In the genomic region with DNA sequence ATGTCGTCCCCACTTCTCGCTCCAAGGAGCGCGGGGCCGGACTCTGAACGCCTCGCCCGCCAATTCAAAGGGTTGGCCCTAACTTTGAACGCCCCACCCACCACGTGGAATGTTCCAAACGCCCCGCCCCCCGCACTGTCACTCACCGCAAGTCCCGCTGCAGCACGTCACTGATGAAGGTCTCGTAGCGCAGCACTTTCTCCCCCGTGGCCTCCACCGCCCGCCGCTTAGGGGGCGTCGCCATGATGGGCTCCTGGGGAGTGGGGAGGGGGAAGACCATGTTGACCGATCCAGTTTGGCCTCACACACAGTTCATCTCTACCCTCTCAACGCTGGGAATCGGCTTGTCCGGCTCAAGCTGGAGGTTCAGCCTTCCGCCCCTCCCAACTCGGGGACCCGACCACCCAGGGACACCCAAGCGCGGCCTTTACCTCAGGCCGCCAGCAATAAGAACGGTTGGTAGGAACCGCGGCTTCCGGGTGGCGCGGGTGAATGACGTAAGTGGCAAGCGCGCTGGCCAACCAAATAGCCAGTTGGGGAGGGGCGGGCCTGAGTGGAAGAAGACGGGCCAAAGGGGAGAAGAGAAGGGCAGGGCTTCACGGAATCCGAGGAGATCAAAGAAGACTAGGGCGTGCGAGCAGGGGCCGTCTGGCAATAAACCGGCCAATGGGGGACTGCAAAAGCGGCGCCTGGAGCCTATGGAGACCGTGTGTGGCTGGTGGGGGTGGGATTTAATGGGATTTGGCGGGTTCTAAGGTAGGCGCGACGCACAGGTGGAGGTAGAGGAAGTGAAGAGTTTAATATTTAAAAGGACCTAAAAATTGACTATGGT, we compare ENCODE assay signal across 8 cellular contexts. TPM values are rescaled to one million over a fixed set of nuclear protein-coding genes. Genes with fewer than 3 reads are reported as not detected.
A peak's percentile ranks its signal among the peaks of the same experiment; 100 is the strongest.
DNase-seq lines count a peak whose midpoint lies in the region; ATAC-seq and TF ChIP-seq lines count a peak whose summit lies in the region.

A gene with protein sequence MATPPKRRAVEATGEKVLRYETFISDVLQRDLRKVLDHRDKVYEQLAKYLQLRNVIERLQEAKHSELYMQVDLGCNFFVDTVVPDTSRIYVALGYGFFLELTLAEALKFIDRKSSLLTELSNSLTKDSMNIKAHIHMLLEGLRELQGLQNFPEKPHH (minus strand): TSS at position 497 of the 832 bp plus-strand sequence. CDS start 253 bp downstream, at position 244.

- DNase-seq in BJ (ENCODE audit: low read depth) (peak; percentile 67), NCI-H748 (lab: John Stamatoyannopoulos, UW; ENCODE audit: unreplicated experiment) (peak; percentile 96), cortex of kidney (lab: John Stamatoyannopoulos, UW) (peak; percentile 23), left lobe of liver (ENCODE audit: low spot score) (peak; percentile 92)
- peak; percentile 91 for DNase-seq in activated CD4-positive, alpha-beta T cell treated with anti-CD3 and anti-CD28 coated beads, Interleukin-2, amount 50 U/mL, for 1 hour
- peak; percentile 84 for DNase-seq in stimulated activated CD4-positive, alpha-beta T cell treated with anti-CD3 and anti-CD28 coated beads, Interleukin-2, amount 100 ng/mL, for 4 hours (ENCODE audit: low read depth)

- H3K4me3 ChIP-seq in BJ (ENCODE audit: low read depth, low read length) = peak within 1 kb of the TSS; percentile 66

- H3K36me3 ChIP-seq in BJ (ENCODE audit: control insufficient read depth, insufficient read depth, low read length) = peaks cover 3% of the 10 kb centered on the region

- CTCF ChIA-PET in BJ (lab: Yijun Ruan, JAX) = no interaction called here

- ATAC-seq in GM19328 (IDR thresholded peaks at IDR 0.05; ENCODE audit: unreplicated experiment) (peak; percentile 72), HG03520 (IDR thresholded peaks at IDR 0.05; ENCODE audit: unreplicated experiment) (peak; percentile 71), left lobe of liver (peak; percentile 91)

- TF ChIP-seq CTCF in BJ (IDR thresholded peaks at IDR 0.05; ENCODE audit: insufficient read depth, low read depth, low read length) = no peak

- H3K27me3 ChIP-seq in BJ (ENCODE audit: control insufficient read depth, insufficient read depth, low read length) = no peaks in the 10 kb centered on the region

- POLR2A ChIA-PET in BJ (lab: Charles Lee) = no interaction called here

RNA-seq across cellular contexts. Expression of the gene that starts here (rescaled TPM):
- 76.9 and 101 TPM in 2 replicates for polyA plus RNA-seq in BJ (2011; rRNA removed)
- 23.5 and 39.5 TPM in 2 replicates for polyA minus RNA-seq in BJ (2011; rRNA and poly(A)+ RNA removed)
- total RNA-seq in left lobe of liver = 39.7 TPM

Comparison
In these comparisons a context has a peak if more than half of its experiments do, and no peak if none do; other contexts are left out.
1. Peak in every context shown above with its lines: DNase-seq, ATAC-seq and H3K4me3 ChIP-seq.
2. DNase-seq: peak in every context shown above with its lines; median percentile 96 in NCI-H748; 92 in left lobe of liver; 91 in activated CD4-positive, alpha-beta T cell treated with anti-CD3 and anti-CD28 coated beads, Interleukin-2, amount 50 U/mL, for 1 hour; 84 in stimulated activated CD4-positive, alpha-beta T cell treated with anti-CD3 and anti-CD28 coated beads, Interleukin-2, amount 100 ng/mL, for 4 hours; 67 in BJ; 23 in cortex of kidney.